In the genomic region with DNA sequence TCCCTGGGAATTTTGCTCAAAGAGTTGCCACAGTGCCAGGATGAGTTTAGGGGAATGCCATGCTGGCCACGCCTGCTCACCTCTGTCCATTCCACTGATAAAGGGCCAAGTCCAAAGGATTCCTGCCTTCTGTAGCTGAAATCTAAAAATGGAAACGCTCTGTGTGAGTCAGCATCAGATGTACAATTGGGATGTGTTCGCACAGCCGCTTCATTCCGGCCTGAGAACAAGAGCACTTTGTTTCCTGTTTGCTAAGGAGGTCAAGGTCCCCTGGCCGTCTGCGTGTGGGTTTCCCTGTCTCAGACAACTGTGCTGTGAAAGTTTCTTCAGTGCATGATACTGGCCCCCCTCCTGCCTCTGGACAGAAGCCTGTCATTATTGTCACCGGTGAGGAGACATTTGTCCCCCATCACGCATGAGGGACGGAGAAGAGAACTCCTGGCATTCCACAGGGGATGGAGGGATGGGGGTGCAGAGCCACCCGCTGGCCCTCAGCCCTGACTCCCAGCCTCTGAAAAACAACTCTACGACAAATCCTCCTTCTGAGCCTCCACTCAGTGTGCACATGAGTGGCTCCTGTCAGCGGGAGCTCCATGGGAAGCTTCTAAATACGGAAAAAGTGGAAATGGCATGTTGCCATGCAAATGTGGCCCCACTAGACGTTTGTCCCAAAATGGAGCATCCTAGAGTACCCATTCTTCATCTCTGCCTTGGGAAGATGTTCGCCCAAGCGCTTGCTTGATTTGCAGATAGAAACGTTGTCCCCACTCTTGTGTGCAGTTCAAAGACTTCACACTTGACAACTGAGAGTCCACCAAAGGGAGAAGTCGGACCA, we compare ENCODE assay signal across 9 cellular contexts.
DNase-seq lines count a peak whose midpoint lies in the region; ATAC-seq, FAIRE-seq and TF ChIP-seq lines count a peak whose summit lies in the region.
"Had no signal": no experiment of that assay in that cellular context is flagged by ENCODE, and none has a peak within 500 bp of the region (broad histone marks: within the 10 kb centered on the region; RNA-seq: fewer than 3 reads in every experiment).

No MANE protein-coding gene starts in this region.

- TF ChIP-seq CTCF in HCT116 (IDR thresholded peaks at IDR 0.05 in 2 of 3, conservative IDR thresholded peaks at IDR 0.05 in 1 of 3; ENCODE audit: borderline replicate concordance in 1 of 3, insufficient read depth in 1 of 3, low read depth in 2 of 3, low read length in 2 of 3): no peak
- no peak for TF ChIP-seq CTCF in breast epithelium (IDR thresholded peaks at IDR 0.05)

- no peaks in the 10 kb centered on the region for H3K36me3 ChIP-seq in HCT116 (ENCODE audit: control insufficient read depth in 1 of 2, insufficient read depth in 2 of 2, low read length in 2 of 2)
- H3K36me3 ChIP-seq in breast epithelium: no peaks in the 10 kb centered on the region

- BruUV-seq in HCT116 (replicated peaks; lab: Mats Ljungman, UMichigan): no TSS peak

- H3K9me2 ChIP-seq in HCT116 (ENCODE audit: insufficient read depth): no peaks in the 10 kb centered on the region

- TF ChIP-seq POLR2A in HCT116 (IDR thresholded peaks at IDR 0.05; ENCODE audit: borderline replicate concordance, extremely low read depth, insufficient read depth, insufficient read length) (no peak), breast epithelium (IDR thresholded peaks at IDR 0.05) (no peak), GM12892 (IDR thresholded peaks at IDR 0.05; ENCODE audit: low read depth, low read length) (no peak)

- CTCF ChIA-PET in HCT116 (lab: Charles Lee): no interaction called here

- ATAC-seq in HCT116 (peak; percentile 91), HG03175 (IDR thresholded peaks at IDR 0.05; ENCODE audit: unreplicated experiment) (no peak)

- H3K27ac ChIP-seq in HCT116 (ENCODE audit: low read depth, low read length): peak overlapping the region; percentile 8
- peak overlapping the region; percentile 79 to 88 for H3K27ac ChIP-seq in breast epithelium

- H3K4me2 ChIP-seq in HCT116 (ENCODE audit: low read length): peak overlapping the region; percentile 75

- no peaks in the 10 kb centered on the region for H4K20me1 ChIP-seq in HCT116 (ENCODE audit: insufficient read depth)

- peak; percentile 82 for DNase-seq in HCT116 (ENCODE audit: low read depth, low spot score)
- DNase-seq in breast epithelium (ENCODE audit: low spot score in 2 of 2): peak in 1 of 2 donors; percentile 81
- peak; percentile 88 for DNase-seq in inferior parietal cortex (ENCODE audit: extremely low spot score)
- DNase-seq in retina: peak; percentile 67
- DNase-seq in GM12892 (ENCODE audit: insufficient read length): no peak
- DNase-seq in NCI-H2171 treated with DMSO at 0.1 percent for 48 hours (lab: John Stamatoyannopoulos, UW): no peak
- no peak for DNase-seq in ureter (ENCODE audit: low spot score)
- DNase-seq: T1000 had no signal

- H3K27me3 ChIP-seq in HCT116 (ENCODE audit: insufficient read depth, low read length) (no peaks in the 10 kb centered on the region), breast epithelium (peaks cover 0 to 2% of the 10 kb centered on the region in 2 donors)

- H3K4me1 ChIP-seq in HCT116 (ENCODE audit: control insufficient read depth in 1 of 2, insufficient read depth in 2 of 2, low read length in 2 of 2) (peaks cover 10 to 37% of the 10 kb centered on the region in 2 experiments), breast epithelium (peaks cover 0 to 9% of the 10 kb centered on the region in 2 donors)

- RAD21 ChIA-PET in HCT116 (lab: Charles Lee; ENCODE audit: low non-redundant PET in 1 of 2, low total read pairs in 2 of 2, uncharacterized antibody in 2 of 2, unreplicated experiment in 2 of 2): no interaction called here

- peak overlapping the region; percentile 24; the same call in 1 of the 2 replicates for H3K9ac ChIP-seq in HCT116 (ENCODE audit: low read length)

- FAIRE-seq in GM12892 (lab: Jason Lieb, UNC): no peak

- H3K9me3 ChIP-seq in HCT116 (ENCODE audit: control insufficient read depth in 1 of 2, insufficient read depth in 1 of 2, low read depth in 1 of 2, low read length in 2 of 2) (no peaks in the 10 kb centered on the region), breast epithelium (no peaks in the 10 kb centered on the region)

- H3K79me2 ChIP-seq in HCT116 (ENCODE audit: insufficient read depth, low read length): no peaks in the 10 kb centered on the region

- H3K4me3 ChIP-seq in HCT116 (replicated peaks in 1 of 2; ENCODE audit: low read depth in 1 of 2, low read length in 2 of 2) (peak overlapping the region; percentile 2 to 40; a peak in 2 of 4 replicates), breast epithelium (no peak overlapping the region)

- intact Hi-C loops in HCT116 (cut with micrococcal nuclease): no loop called here
- intact Hi-C loops in breast epithelium (cut with DNase I; ENCODE audit: low total_unique reads): loop anchor here (2.0 kb wide), 1 partner anchor 62 kb away; no protein-coding TSS in a partner anchor

- POLR2A ChIA-PET in HCT116 (lab: Charles Lee): no interaction called here

- peak; percentile 18; the same call in 1 of the 2 replicates for TF ChIP-seq RAD21 in HCT116 (IDR thresholded peaks at IDR 0.05; ENCODE audit: low read depth)

- H2AFZ ChIP-seq in HCT116 (ENCODE audit: low read depth, low read length, poor library complexity, severe bottlenecking): peak overlapping the region; percentile 86

TF ChIP-seq in HCT116, 20 proteins besides CTCF, POLR2A, EP300 and RAD21 (continues in another document):
- TF ChIP-seq, protein P1, sequence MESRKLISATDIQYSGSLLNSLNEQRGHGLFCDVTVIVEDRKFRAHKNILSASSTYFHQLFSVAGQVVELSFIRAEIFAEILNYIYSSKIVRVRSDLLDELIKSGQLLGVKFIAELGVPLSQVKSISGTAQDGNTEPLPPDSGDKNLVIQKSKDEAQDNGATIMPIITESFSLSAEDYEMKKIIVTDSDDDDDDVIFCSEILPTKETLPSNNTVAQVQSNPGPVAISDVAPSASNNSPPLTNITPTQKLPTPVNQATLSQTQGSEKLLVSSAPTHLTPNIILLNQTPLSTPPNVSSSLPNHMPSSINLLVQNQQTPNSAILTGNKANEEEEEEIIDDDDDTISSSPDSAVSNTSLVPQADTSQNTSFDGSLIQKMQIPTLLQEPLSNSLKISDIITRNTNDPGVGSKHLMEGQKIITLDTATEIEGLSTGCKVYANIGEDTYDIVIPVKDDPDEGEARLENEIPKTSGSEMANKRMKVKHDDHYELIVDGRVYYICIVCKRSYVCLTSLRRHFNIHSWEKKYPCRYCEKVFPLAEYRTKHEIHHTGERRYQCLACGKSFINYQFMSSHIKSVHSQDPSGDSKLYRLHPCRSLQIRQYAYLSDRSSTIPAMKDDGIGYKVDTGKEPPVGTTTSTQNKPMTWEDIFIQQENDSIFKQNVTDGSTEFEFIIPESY (IDR thresholded peaks at IDR 0.05; ENCODE audit: extremely low read depth, insufficient replicate concordance, low read length): no peak
- TF ChIP-seq ZNF274 (IDR thresholded peaks at IDR 0.05; ENCODE audit: low read depth, low read length): no peak
- peak; percentile 62 for TF ChIP-seq SRF (IDR thresholded peaks at IDR 0.05; ENCODE audit: low read depth)
- peak; percentile 38; the same call in 1 of the 2 replicates for TF ChIP-seq POLR2AphosphoS5 (IDR thresholded peaks at IDR 0.05; ENCODE audit: low read depth, low read length)
- 0 out of 2 replicates have a peak, but pooled peaks have one; percentile 33 for TF ChIP-seq CEBPB (IDR thresholded peaks at IDR 0.05; ENCODE audit: low read depth)
- TF ChIP-seq TCF7L2 (IDR thresholded peaks at IDR 0.05; ENCODE audit: borderline replicate concordance, extremely low read depth, insufficient read depth, insufficient read length): no peak
- TF ChIP-seq EZH2phosphoT487 (IDR thresholded peaks at IDR 0.05; ENCODE audit: borderline replicate concordance): no peak
- TF ChIP-seq CBX3 (IDR thresholded peaks at IDR 0.05; ENCODE audit: low read depth): peak; percentile 59; the same call in 1 of the 2 replicates
- TF ChIP-seq, protein P2, sequence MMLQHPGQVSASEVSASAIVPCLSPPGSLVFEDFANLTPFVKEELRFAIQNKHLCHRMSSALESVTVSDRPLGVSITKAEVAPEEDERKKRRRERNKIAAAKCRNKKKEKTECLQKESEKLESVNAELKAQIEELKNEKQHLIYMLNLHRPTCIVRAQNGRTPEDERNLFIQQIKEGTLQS (IDR thresholded peaks at IDR 0.05): no peak
- TF ChIP-seq JUND (IDR thresholded peaks at IDR 0.05): peak; percentile 87
- TF ChIP-seq, protein P3, sequence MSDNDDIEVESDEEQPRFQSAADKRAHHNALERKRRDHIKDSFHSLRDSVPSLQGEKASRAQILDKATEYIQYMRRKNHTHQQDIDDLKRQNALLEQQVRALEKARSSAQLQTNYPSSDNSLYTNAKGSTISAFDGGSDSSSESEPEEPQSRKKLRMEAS (IDR thresholded peaks at IDR 0.05): peak; percentile 66; the same call in 1 of the 2 replicates
- peak; percentile 75 for TF ChIP-seq FOSL1 (IDR thresholded peaks at IDR 0.05; ENCODE audit: low read depth)
- no peak for TF ChIP-seq EGR1 (IDR thresholded peaks at IDR 0.05; ENCODE audit: low read depth)
- no peak for TF ChIP-seq REST (IDR thresholded peaks at IDR 0.05; ENCODE audit: low read depth)
- no peak for TF ChIP-seq EZH2 (IDR thresholded peaks at IDR 0.05)
- peak; percentile 91 for TF ChIP-seq SIN3A (IDR thresholded peaks at IDR 0.05; ENCODE audit: low read depth)

Comparison
In these comparisons a context has a peak if more than half of its experiments do, and no peak if none do; other contexts are left out.
1. DNase-seq: peak in HCT116 (single experiment), inferior parietal cortex (single experiment) and retina (single experiment); none in GM12892 (single experiment), NCI-H2171 treated with DMSO at 0.1 percent for 48 hours (single experiment) and ureter (single experiment).
2. H3K4me3 ChIP-seq: peak in HCT116 (2 of 2); none in breast epithelium (0 of 3).